In the genomic region with DNA sequence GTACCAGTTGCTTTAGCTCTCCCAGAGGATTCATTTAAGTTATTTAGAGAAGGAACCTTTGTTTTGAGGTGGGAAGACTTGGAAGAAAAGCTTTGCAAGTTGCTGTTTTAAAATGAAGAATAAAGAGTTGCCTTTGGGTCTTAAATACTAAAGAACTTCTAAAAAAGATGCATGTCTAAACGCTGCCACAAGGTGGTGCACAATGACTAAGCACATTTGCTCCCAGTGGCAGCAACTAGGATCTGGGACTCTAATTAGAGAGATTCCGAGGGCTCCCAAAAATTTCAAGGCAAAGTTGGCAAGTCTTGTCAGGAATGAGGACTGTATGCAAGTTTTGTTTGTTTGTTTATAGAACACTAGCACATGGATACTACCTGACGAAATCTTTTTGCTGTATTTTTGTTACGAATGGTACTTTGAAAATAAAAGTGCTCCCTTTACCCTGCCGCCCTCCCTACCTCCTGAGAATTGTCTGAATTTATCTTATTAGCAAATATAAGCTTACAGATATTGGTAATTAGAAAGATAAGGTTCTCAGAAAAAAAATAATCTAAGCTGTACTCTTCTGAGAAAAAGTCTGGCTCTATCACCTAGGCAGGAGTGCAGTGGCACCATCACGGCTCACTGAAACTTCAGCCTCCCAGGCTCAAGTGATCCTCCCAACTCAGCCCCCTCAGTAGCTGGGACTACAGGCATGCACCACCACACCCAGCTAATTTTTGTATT, we compare ENCODE assay signal across 8 cellular contexts.
DNase-seq lines count a peak whose midpoint lies in the region; ATAC-seq and TF ChIP-seq lines count a peak whose summit lies in the region.

No MANE protein-coding gene starts in this region.

- H2BK120ac ChIP-seq in neuronal stem cell (ENCODE audit: low read depth, low read length), result no peak overlapping the region

- H2BK12ac ChIP-seq in neuronal stem cell (ENCODE audit: low read length), result no peak overlapping the region

- H2BK15ac ChIP-seq in neuronal stem cell (ENCODE audit: low read length), result no peak overlapping the region

- H2AFZ ChIP-seq in neuronal stem cell (ENCODE audit: low read length), result peak overlapping the region; percentile 24

- H4K8ac ChIP-seq in neuronal stem cell (ENCODE audit: low read depth, low read length), result no peak overlapping the region

- H3K23ac ChIP-seq in neuronal stem cell (ENCODE audit: low read depth, low read length, poor library complexity), result no peak overlapping the region

- no peaks in the 10 kb centered on the region for H3K79me1 ChIP-seq in neuronal stem cell (ENCODE audit: low read depth, low read length)

- H3K27me3 ChIP-seq in neuronal stem cell (ENCODE audit: control insufficient read depth in 3 of 3, insufficient read depth in 3 of 3, low read depth in 1 of 3, low read length in 3 of 3), result no peaks in the 10 kb centered on the region
- no peaks in the 10 kb centered on the region for H3K27me3 ChIP-seq in transverse colon

- TF ChIP-seq CTCF in 22Rv1 (IDR thresholded peaks at IDR 0.05), result peak; percentile 89
- peak; percentile 75 for TF ChIP-seq CTCF in GM10266 (IDR thresholded peaks at IDR 0.05; ENCODE audit: control insufficient read depth, insufficient read depth, low read depth, missing control alignments)
- TF ChIP-seq CTCF in fibroblast of pulmonary artery (IDR thresholded peaks at IDR 0.05; ENCODE audit: low read length, missing control alignments), result peak; percentile 83
- peak; percentile 67 to 83 (median 78) for TF ChIP-seq CTCF in transverse colon (IDR thresholded peaks at IDR 0.05)

- peak; percentile 48 for DNase-seq in GM10266 (ENCODE audit: extremely low spot score)
- peak; percentile 88 for DNase-seq in NCI-H82 (lab: John Stamatoyannopoulos, UW)
- DNase-seq in activated CD8-positive, alpha-beta memory T cell treated with anti-CD3 and anti-CD28 coated beads, Interleukin-2, amount 50 U/mL, for 4 hours, result peak; percentile 29
- DNase-seq in fibroblast of pulmonary artery (ENCODE audit: low read depth), result peak; percentile 87
- peak; percentile 69 for DNase-seq in neuronal stem cell (ENCODE audit: low spot score)
- DNase-seq in transverse colon, result peak; percentile 43

- H3K4me1 ChIP-seq in neuronal stem cell (ENCODE audit: control insufficient read depth in 2 of 2, insufficient read depth in 1 of 2, low read depth in 1 of 2, low read length in 2 of 2), result no peaks in the 10 kb centered on the region
- H3K4me1 ChIP-seq in transverse colon, result no peaks in the 10 kb centered on the region

- no peak for TF ChIP-seq EP300 in transverse colon (IDR thresholded peaks at IDR 0.05; ENCODE audit: low read depth)

- WGBS in neuronal stem cell (ENCODE audit: extremely low coverage in 2 of 2, insufficient read length in 2 of 2, insufficient replicate concordance in 1 of 2), 2 donors, result no CpG with 5 or more reads among the region's 6 CpGs
- 41 to 55% methylated on average over 5 to 6 of the region's 6 CpGs for WGBS in transverse colon (ENCODE audit: low coverage in 1 of 2), 2 donors

- H3K9ac ChIP-seq in neuronal stem cell (ENCODE audit: low read depth, low read length, poor library complexity), result no peak overlapping the region

- no peak overlapping the region for H3K4ac ChIP-seq in neuronal stem cell (ENCODE audit: low read length)

- no peak overlapping the region for H2AK5ac ChIP-seq in neuronal stem cell (ENCODE audit: low read depth, low read length)

- H3K9me3 ChIP-seq in neuronal stem cell (replicated peaks in 1 of 2; ENCODE audit: control insufficient read depth in 2 of 2, insufficient read depth in 1 of 2, low read depth in 1 of 2, low read length in 2 of 2) (no peaks in the 10 kb centered on the region), transverse colon (no peaks in the 10 kb centered on the region)

- no peak overlapping the region for H4K91ac ChIP-seq in neuronal stem cell (ENCODE audit: low read depth, low read length, poor library complexity)

- ATAC-seq in HG03354 (IDR thresholded peaks at IDR 0.05; ENCODE audit: poor library complexity, severe bottlenecking, unreplicated experiment), result peak; percentile 83

- no peak overlapping the region for H3K27ac ChIP-seq in 22Rv1
- H3K27ac ChIP-seq in neuronal stem cell (replicated peaks; ENCODE audit: low read length), result no peak overlapping the region
- H3K27ac ChIP-seq in transverse colon, result no peak overlapping the region

- no peak overlapping the region for H3K14ac ChIP-seq in neuronal stem cell (ENCODE audit: low read length)

- intact Hi-C loops in transverse colon (cut with DNase I; ENCODE audit: low total_unique reads), result loop anchor here (10.0 kb wide), 1 partner anchor 122 kb away; the partner anchor contains the start of gene HFM1

- no peak for TF ChIP-seq POLR2A in transverse colon (IDR thresholded peaks at IDR 0.05)

- no peak overlapping the region for H3K18ac ChIP-seq in neuronal stem cell (ENCODE audit: low read length)

- H3K36me3 ChIP-seq in neuronal stem cell (replicated peaks in 1 of 2; ENCODE audit: control insufficient read depth in 2 of 2, insufficient read depth in 2 of 2, low read length in 2 of 2), result no peaks in the 10 kb centered on the region
- H3K36me3 ChIP-seq in transverse colon, result no peaks in the 10 kb centered on the region

- no peak overlapping the region for H2BK5ac ChIP-seq in neuronal stem cell (ENCODE audit: low read length)

- H3K4me3 ChIP-seq in fibroblast of pulmonary artery (replicated peaks; ENCODE audit: low read depth, low read length) (no peak overlapping the region), neuronal stem cell (ENCODE audit: low read length in 2 of 2) (no peak overlapping the region), transverse colon (peak overlapping the region in 1 of 4 donors; percentile 15)

- no peak overlapping the region for H3K4me2 ChIP-seq in neuronal stem cell (ENCODE audit: insufficient read depth, low read length, poor library complexity, severe bottlenecking)

- in situ Hi-C loops in transverse colon (cut with MboI; ENCODE audit: low pct_ligation_motif_present in 1 of 4, low pct_unique_long_range_greater_than_20kb in 1 of 4, low sequenced_read_pairs in 3 of 4), result loop anchor here in 1 of 4 donors (10.0 kb wide), 1 partner anchor 652 kb away; no protein-coding TSS in a partner anchor

Comparison
In these comparisons a context has a peak if more than half of its experiments do, and no peak if none do; other contexts are left out.
1. DNase-seq: peak in every context shown above with its lines; median percentile 88 in NCI-H82; 87 in fibroblast of pulmonary artery; 69 in neuronal stem cell; 48 in GM10266; 43 in transverse colon; 29 in activated CD8-positive, alpha-beta memory T cell treated with anti-CD3 and anti-CD28 coated beads, Interleukin-2, amount 50 U/mL, for 4 hours.